Comparison of ENCODE assay signal across 8 cellular contexts in genomic region chr16:69339289-69340094, GRCh38. TPM values are rescaled to one million over a fixed set of nuclear protein-coding genes. Genes with fewer than 3 reads are reported as not detected.
DNase-seq lines count a peak whose midpoint lies in the region; TF ChIP-seq lines count a peak whose summit lies in the region.

Gene COG8 (minus strand): TSS chr16:69339564. CDS start chr16:69339552, 12 bp downstream.
Gene NIP7 (plus strand): TSS chr16:69339772. CDS start chr16:69339830, 58 bp downstream.

- no peaks in the 10 kb centered on the region for H3K27me3 ChIP-seq in effector memory CD4-positive, alpha-beta T cell (replicated peaks; ENCODE audit: control insufficient read depth, insufficient read depth, low read length, poor library complexity, severe bottlenecking)

- CTCF ChIA-PET in activated CD8-positive, alpha-beta memory T cell treated with anti-CD3 and anti-CD28 coated beads for 36 hours (lab: Charles Lee), result interaction anchor here (0.6 to 1.2 kb wide), 4 partner anchors 11 to 225 kb away, joined by 3 to 4 read pairs (median 3); partner anchors contain the start of gene TMED6

- POLR2A ChIA-PET in activated CD8-positive, alpha-beta memory T cell treated with anti-CD3 and anti-CD28 coated beads for 36 hours (lab: Charles Lee), result interaction anchor here (0.5 to 1.6 kb wide), 8 partner anchors 9 to 128 kb away, joined by 3 to 5 read pairs (median 4); partner anchors contain the start of gene PDF

- peaks cover 16% of the 10 kb centered on the region for H3K4me1 ChIP-seq in effector memory CD4-positive, alpha-beta T cell (ENCODE audit: control insufficient read depth, insufficient read depth, low read length, poor library complexity, severe bottlenecking)

- no peaks in the 10 kb centered on the region for H3K9me3 ChIP-seq in effector memory CD4-positive, alpha-beta T cell (ENCODE audit: control insufficient read depth, low read length)

- H3K36me3 ChIP-seq in effector memory CD4-positive, alpha-beta T cell (ENCODE audit: control insufficient read depth, insufficient read depth, low read length), result peaks cover 28% of the 10 kb centered on the region

- TF ChIP-seq CTCF in GM20000 (IDR thresholded peaks at IDR 0.05; ENCODE audit: extremely low read depth, missing control alignments), result peak; percentile 46

- DNase-seq in COR-L47 (lab: John Stamatoyannopoulos, UW) (peak; percentile 98), GM20000 (ENCODE audit: low spot score) (peak; percentile 97), HT1080 (ENCODE audit: low read depth) (peak; percentile 98), NOMO-1 (lab: John Stamatoyannopoulos, UW; ENCODE audit: unreplicated experiment in 2 of 2) (peak; percentile 98 to 99), lung microvascular endothelial cell (ENCODE audit: low read depth in 2 of 2) (peak; percentile 98 to 99)
- peak; percentile 83 to 88 (median 87) for DNase-seq in effector memory CD4-positive, alpha-beta T cell
- peak; percentile 82 to 87 (median 82) for DNase-seq in stimulated activated CD4-positive, alpha-beta T cell treated with anti-CD3 and anti-CD28 coated beads, TNF-alpha, amount 100 ng/mL, for 48 hours (ENCODE audit: low read depth in 3 of 3)

- H3K27ac ChIP-seq in effector memory CD4-positive, alpha-beta T cell (ENCODE audit: insufficient read depth, low read length, poor library complexity, severe bottlenecking), result peak within 1 kb of the TSS; percentile 87

- peak within 1 kb of the TSS; percentile 94 for H3K4me3 ChIP-seq in effector memory CD4-positive, alpha-beta T cell (ENCODE audit: insufficient read depth, low read depth, low read length, poor library complexity, severe bottlenecking)

RNA-seq across cellular contexts. Expression of gene COG8, which starts in this region (rescaled TPM):
- 65.5 and 79.0 TPM in 2 replicates for total RNA-seq in HT1080 (2014; rRNA removed; shearing (Covaris generic))
- 45.9 and 49.1 TPM in 2 replicates for polyA plus RNA-seq in HT1080 (2015; cell fraction: cytosol; rRNA removed)
- polyA plus RNA-seq in HT1080 (2015; cell fraction: nucleus; rRNA removed), result 74.5 and 88.0 TPM in 2 replicates
- 10 to 100 TPM; 38.1 to 38.6 TPM for total RNA-seq in activated CD8-positive, alpha-beta memory T cell treated with anti-CD3 and anti-CD28 coated beads for 36 hours
- 13.1 and 21.0 TPM in 2 replicates for total RNA-seq in lung microvascular endothelial cell

RNA-seq across cellular contexts. Expression of gene NIP7, which starts in this region (rescaled TPM):
- 70.3 and 76.0 TPM in 2 replicates for total RNA-seq in HT1080 (2014; rRNA removed; shearing (Covaris generic))
- 79.0 and 80.3 TPM in 2 replicates for polyA plus RNA-seq in HT1080 (2015; cell fraction: cytosol; rRNA removed)
- polyA plus RNA-seq in HT1080 (2015; cell fraction: nucleus; rRNA removed), result 78.7 and 85.8 TPM in 2 replicates
- total RNA-seq in activated CD8-positive, alpha-beta memory T cell treated with anti-CD3 and anti-CD28 coated beads for 36 hours, result 10 to 100 TPM; 67.8 to 69.2 TPM
- 19.4 and 26.8 TPM in 2 replicates for total RNA-seq in lung microvascular endothelial cell

Comparison
In these comparisons a context has a peak if more than half of its experiments do, and no peak if none do; other contexts are left out.
1. Peak in every context shown above with its lines: DNase-seq, H3K4me3 ChIP-seq and H3K27ac ChIP-seq.